20 cellular contexts compared by ENCODE assay signal in the genomic region with DNA sequence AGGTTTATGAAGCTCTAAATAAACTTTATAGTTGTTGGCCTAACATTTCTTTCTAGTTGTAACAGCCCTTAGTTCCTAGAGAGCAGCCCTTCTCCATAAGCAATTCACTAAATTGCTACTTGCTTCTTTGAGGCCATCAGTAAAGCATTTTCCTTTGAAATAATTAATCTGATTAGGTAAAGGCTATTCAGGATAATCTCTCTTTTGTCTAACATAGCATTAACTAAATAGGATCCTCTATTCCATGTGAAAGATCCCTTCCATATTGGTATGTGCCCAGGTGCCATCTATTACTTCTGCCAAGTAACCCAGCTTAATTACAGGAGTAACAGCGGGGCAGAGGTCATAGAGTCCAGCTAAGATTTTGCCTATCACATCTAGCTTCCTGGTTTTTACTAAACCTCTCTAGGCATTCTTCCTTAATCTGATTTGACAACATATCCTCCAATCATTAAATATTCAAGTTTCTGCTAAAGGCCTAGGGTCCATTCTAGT.
DNase-seq lines count a peak whose midpoint lies in the region; ATAC-seq and TF ChIP-seq lines count a peak whose summit lies in the region.
"Had no signal": no experiment of that assay in that cellular context is flagged by ENCODE, and none has a peak within 500 bp of the region (broad histone marks: within the 10 kb centered on the region; RNA-seq: fewer than 3 reads in every experiment).

No MANE protein-coding gene starts in this region.

- H3K4me2 ChIP-seq in neuronal stem cell (ENCODE audit: insufficient read depth, low read length, poor library complexity, severe bottlenecking) (no peak overlapping the region), mammary epithelial cell (ENCODE audit: insufficient read depth, low read depth, low read length) (no peak overlapping the region)
- H3K4me2 ChIP-seq: A549; BLaER1 treated with 17β-estradiol and CSF1 and Interleukin-3, amounts not matched to agents 10 nM and 100 nM had no signal

- H3K27me3 Mint-ChIP-seq in activated CD4-positive, alpha-beta T cell treated with anti-CD3 and anti-CD28 coated beads for 36 hours: no peaks in the 10 kb centered on the region
- H3K27me3 Mint-ChIP-seq: B cell; CD4-positive, alpha-beta T cell had no signal

- H2BK120ac ChIP-seq in neuronal stem cell (ENCODE audit: low read depth, low read length): no peak overlapping the region

- H2AK5ac ChIP-seq in neuronal stem cell (ENCODE audit: low read depth, low read length): no peak overlapping the region

- POLR2A ChIA-PET in activated CD4-positive, alpha-beta T cell treated with anti-CD3 and anti-CD28 coated beads for 36 hours (lab: Charles Lee): no interaction called here

- no peak overlapping the region for H2BK12ac ChIP-seq in neuronal stem cell (ENCODE audit: low read length)

- TF ChIP-seq CTCF in WERI-Rb-1 (IDR thresholded peaks at IDR 0.05; ENCODE audit: low read depth, low read length) (no peak), mammary epithelial cell (conservative IDR thresholded peaks at IDR 0.05 in 1 of 2, IDR thresholded peaks at IDR 0.05 in 1 of 2; ENCODE audit: extremely low read depth in 1 of 2, insufficient read depth in 1 of 2, low read depth in 1 of 2, low read length in 2 of 2) (no peak)

- H3K9me3 ChIP-seq in WERI-Rb-1 (ENCODE audit: severe bottlenecking) (no peaks in the 10 kb centered on the region), neuronal stem cell (replicated peaks in 1 of 2; ENCODE audit: control insufficient read depth in 2 of 2, insufficient read depth in 1 of 2, low read depth in 1 of 2, low read length in 2 of 2) (no peaks in the 10 kb centered on the region), mammary epithelial cell (replicated peaks; ENCODE audit: insufficient read depth, low read length) (no peaks in the 10 kb centered on the region)
- H3K9me3 ChIP-seq: A549, Caco-2 had no signal

- H4K8ac ChIP-seq in neuronal stem cell (ENCODE audit: low read depth, low read length): no peak overlapping the region

- no peak overlapping the region for H2BK15ac ChIP-seq in neuronal stem cell (ENCODE audit: low read length)

- H3K4ac ChIP-seq in neuronal stem cell (ENCODE audit: low read length): no peak overlapping the region

- H4K91ac ChIP-seq in neuronal stem cell (ENCODE audit: low read depth, low read length, poor library complexity): no peak overlapping the region

- no peaks in the 10 kb centered on the region for H3K36me3 Mint-ChIP-seq in activated CD4-positive, alpha-beta T cell treated with anti-CD3 and anti-CD28 coated beads for 36 hours (ENCODE audit: low read depth)
- H3K36me3 Mint-ChIP-seq: CD8-positive, alpha-beta T cell had no signal

- no TSS peak for BruUV-seq in mammary epithelial cell (replicated peaks; lab: Mats Ljungman, UMichigan)

- CTCF ChIA-PET in activated CD4-positive, alpha-beta T cell treated with anti-CD3 and anti-CD28 coated beads for 36 hours (lab: Charles Lee): interaction anchor here (0.6 to 0.8 kb wide), 2 partner anchors 428 to 469 kb away, joined by 3 to 4 read pairs; no protein-coding TSS in a partner anchor
- CTCF ChIA-PET in mammary epithelial cell (lab: Charles Lee; ENCODE audit: low non-redundant PET): no interaction called here

- H3K9ac ChIP-seq in neuronal stem cell (ENCODE audit: low read depth, low read length, poor library complexity) (no peak overlapping the region), mammary epithelial cell (ENCODE audit: insufficient read depth, low read length) (no peak overlapping the region)
- H3K9ac ChIP-seq: BLaER1 treated with 17β-estradiol and CSF1 and Interleukin-3, amounts not matched to agents 10 nM and 100 nM had no signal

- H3K9me3 Mint-ChIP-seq in activated CD4-positive, alpha-beta T cell treated with anti-CD3 and anti-CD28 coated beads for 36 hours (ENCODE audit: low read depth): peaks cover 4% of the 10 kb centered on the region

- WGBS in neuronal stem cell (ENCODE audit: extremely low coverage in 2 of 2, insufficient read length in 2 of 2, insufficient replicate concordance in 1 of 2), 2 donors: no CpG with 5 or more reads among the region's 1 CpG
- WGBS in mammary epithelial cell (ENCODE audit: low coverage, missing lambda C conversion rate): 80% methylated on average over 1 of the region's 1 CpG

- H3K79me1 ChIP-seq in neuronal stem cell (ENCODE audit: low read depth, low read length): no peaks in the 10 kb centered on the region

- no peaks in the 10 kb centered on the region for H3K4me1 Mint-ChIP-seq in activated CD4-positive, alpha-beta T cell treated with anti-CD3 and anti-CD28 coated beads for 36 hours
- H3K4me1 Mint-ChIP-seq: B cell had no signal

- H3K27me3 ChIP-seq in WERI-Rb-1 (ENCODE audit: insufficient read depth, low read depth, severe bottlenecking) (no peaks in the 10 kb centered on the region), neuronal stem cell (ENCODE audit: control insufficient read depth in 3 of 3, insufficient read depth in 3 of 3, low read depth in 1 of 3, low read length in 3 of 3) (no peaks in the 10 kb centered on the region), mammary epithelial cell (ENCODE audit: insufficient read depth, low read length) (no peaks in the 10 kb centered on the region)
- H3K27me3 ChIP-seq: BLaER1 treated with 17β-estradiol and CSF1 and Interleukin-3, amounts not matched to agents 10 nM and 100 nM had no signal

- H4K20me1 ChIP-seq in mammary epithelial cell (ENCODE audit: insufficient read depth, low read length): no peaks in the 10 kb centered on the region
- H4K20me1 ChIP-seq: BLaER1 treated with 17β-estradiol and CSF1 and Interleukin-3, amounts not matched to agents 10 nM and 100 nM had no signal

- H3K14ac ChIP-seq in neuronal stem cell (ENCODE audit: low read length): no peak overlapping the region

- H2AFZ ChIP-seq in neuronal stem cell (ENCODE audit: low read length) (no peak overlapping the region), mammary epithelial cell (ENCODE audit: low read depth, low read length) (no peak overlapping the region)

- in situ Hi-C loops in mammary epithelial cell (cut with MboI; ENCODE audit: low sequenced_read_pairs in 2 of 2): no loop called here

- H3K23ac ChIP-seq in neuronal stem cell (ENCODE audit: low read depth, low read length, poor library complexity): no peak overlapping the region

- H3K4me3 ChIP-seq in WERI-Rb-1 (ENCODE audit: low read depth, low read length): no peak overlapping the region
- H3K4me3 ChIP-seq in neuronal stem cell (ENCODE audit: low read length in 2 of 2): no peak overlapping the region
- no peak overlapping the region for H3K4me3 ChIP-seq in mammary epithelial cell (replicated peaks in 1 of 3; ENCODE audit: insufficient read depth in 1 of 3, low read depth in 2 of 3, low read length in 3 of 3)
- H3K4me3 ChIP-seq: A549; BLaER1 treated with 17β-estradiol and CSF1 and Interleukin-3, amounts not matched to agents 10 nM and 100 nM had no signal

- no peak overlapping the region for H3K27ac Mint-ChIP-seq in activated CD4-positive, alpha-beta T cell treated with anti-CD3 and anti-CD28 coated beads for 36 hours
- H3K27ac Mint-ChIP-seq: B cell; CD4-positive, alpha-beta T cell; CD8-positive, alpha-beta T cell had no signal

- H3K79me2 ChIP-seq in mammary epithelial cell (ENCODE audit: insufficient read depth, low read length): no peaks in the 10 kb centered on the region

- H3K36me3 ChIP-seq in WERI-Rb-1: no peaks in the 10 kb centered on the region
- H3K36me3 ChIP-seq in neuronal stem cell (replicated peaks in 1 of 2; ENCODE audit: control insufficient read depth in 2 of 2, insufficient read depth in 2 of 2, low read length in 2 of 2): no peaks in the 10 kb centered on the region
- no peaks in the 10 kb centered on the region for H3K36me3 ChIP-seq in mammary epithelial cell (ENCODE audit: insufficient read depth, low read length)
- H3K36me3 ChIP-seq: BLaER1 treated with 17β-estradiol and CSF1 and Interleukin-3, amounts not matched to agents 10 nM and 100 nM had no signal

- no peak overlapping the region for H3K18ac ChIP-seq in neuronal stem cell (ENCODE audit: low read length)

- DNase-seq in D341Med (ENCODE audit: low spot score) (peak; percentile 52), NCI-H82 (lab: John Stamatoyannopoulos, UW) (peak; percentile 78), WERI-Rb-1 (peak; percentile 55), neuronal stem cell (ENCODE audit: low spot score) (peak; percentile 32), mammary epithelial cell (no peak), GM19238 (ENCODE audit: insufficient read length, low spot score) (no peak), KG1 (lab: John Stamatoyannopoulos, UW) (no peak)
- DNase-seq in activated CD4-positive, alpha-beta T cell treated with anti-CD3 and anti-CD28 coated beads for 36 hours: no peak
- DNase-seq: AML-193; Caco-2; Calu3; CD4-positive, alpha-beta T cell; CD8-positive, alpha-beta T cell; DMS79 treated with DMSO at 0.1 percent for 48 hours; GF-D8 had no signal

- H3K4me3 Mint-ChIP-seq in activated CD4-positive, alpha-beta T cell treated with anti-CD3 and anti-CD28 coated beads for 36 hours: no peak overlapping the region
- H3K4me3 Mint-ChIP-seq: B cell; CD4-positive, alpha-beta T cell; CD8-positive, alpha-beta T cell had no signal

- no peak overlapping the region for H2BK5ac ChIP-seq in neuronal stem cell (ENCODE audit: low read length)

- no peaks in the 10 kb centered on the region for H3K4me1 ChIP-seq in neuronal stem cell (ENCODE audit: control insufficient read depth in 2 of 2, insufficient read depth in 1 of 2, low read depth in 1 of 2, low read length in 2 of 2)
- no peaks in the 10 kb centered on the region for H3K4me1 ChIP-seq in mammary epithelial cell (ENCODE audit: insufficient read depth, low read length)
- H3K4me1 ChIP-seq: A549, Caco-2 had no signal

- no peak for ATAC-seq in activated CD4-positive, alpha-beta T cell treated with anti-CD3 and anti-CD28 coated beads for 36 hours
- ATAC-seq: A549; CD8-positive, alpha-beta T cell had no signal

- dilution Hi-C loops in mammary epithelial cell (cut with HindIII; ENCODE audit: low sequenced_read_pairs): no loop called here

- intact Hi-C loops in activated CD4-positive, alpha-beta T cell treated with anti-CD3 and anti-CD28 coated beads for 36 hours (cut with DNase I, micrococcal nuclease): no loop called here
- intact Hi-C loops in mammary epithelial cell (cut with micrococcal nuclease): no loop called here

- H3K27ac ChIP-seq in WERI-Rb-1 (no peak overlapping the region), neuronal stem cell (replicated peaks; ENCODE audit: low read length) (no peak overlapping the region), mammary epithelial cell (ENCODE audit: insufficient read depth, low read depth, low read length) (no peak overlapping the region)
- H3K27ac ChIP-seq: 22Rv1; A549; BLaER1 treated with 17β-estradiol and CSF1 and Interleukin-3, amounts not matched to agents 10 nM and 100 nM; C4-2B had no signal

Comparison
In these comparisons a context has a peak if more than half of its experiments do, and no peak if none do; other contexts are left out.
1. DNase-seq: peak in D341Med (single experiment), NCI-H82 (single experiment), WERI-Rb-1 (single experiment) and neuronal stem cell (single experiment); none in activated CD4-positive, alpha-beta T cell treated with anti-CD3 and anti-CD28 coated beads for 36 hours (single experiment), mammary epithelial cell (single experiment), GM19238 (single experiment) and KG1 (single experiment).